ENCODE assay signal across 12 cellular contexts in the genomic region with DNA sequence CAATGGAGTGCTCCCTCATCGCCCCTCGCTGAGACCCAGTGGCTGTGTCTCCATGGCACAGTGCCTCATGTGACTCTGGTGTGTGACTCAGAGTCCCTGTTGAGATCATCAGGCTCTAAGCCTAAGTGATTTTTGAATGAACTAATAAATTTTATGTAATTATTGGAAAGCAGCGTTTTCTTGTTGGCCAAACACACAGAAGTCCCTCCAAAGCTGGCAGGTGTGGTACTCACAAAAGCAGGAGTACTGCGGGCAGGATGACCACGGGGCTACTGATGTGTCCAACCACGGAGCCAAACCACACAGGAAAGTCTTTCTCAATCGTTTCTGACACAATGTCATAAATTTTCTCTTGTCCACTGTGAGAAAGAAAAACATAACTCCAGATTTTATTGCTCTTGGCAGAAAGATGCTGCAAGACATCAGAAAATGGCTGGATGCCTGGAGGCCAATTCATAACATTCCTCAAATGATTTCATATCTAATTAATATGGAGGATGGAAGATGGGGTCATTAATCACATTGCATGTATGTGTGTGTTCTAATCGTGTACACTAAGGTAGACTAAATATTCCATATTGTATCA. TPM values are rescaled to one million over a fixed set of nuclear protein-coding genes. Genes with fewer than 3 reads are reported as not detected.
A peak's percentile ranks its signal among the peaks of the same experiment; 100 is the strongest.
DNase-seq lines count a peak whose midpoint lies in the region; ATAC-seq and TF ChIP-seq lines count a peak whose summit lies in the region.
"Had no signal": no experiment of that assay in that cellular context is flagged by ENCODE, and none has a peak within 500 bp of the region (broad histone marks: within the 10 kb centered on the region; RNA-seq: fewer than 3 reads in every experiment).

No MANE protein-coding gene starts in this region.

- H3K27ac Mint-ChIP-seq in osteocyte (ENCODE audit: unreplicated experiment): peak overlapping the region; percentile 47

- TF ChIP-seq CTCF in osteocyte (IDR thresholded peaks at IDR 0.05): no peak

- peak; percentile 4 to 17 for DNase-seq in AML-193 (lab: John Stamatoyannopoulos, UW)
- peak; percentile 48 to 66 for DNase-seq in NCI-H446 (lab: John Stamatoyannopoulos, UW)
- DNase-seq in epidermal melanocyte (ENCODE audit: insufficient read length, low spot score): peak; percentile 22
- DNase-seq in osteocyte (ENCODE audit: extremely low spot score, unreplicated experiment): peak; percentile 40
- no peak for DNase-seq in germinal center (ENCODE audit: low spot score)
- DNase-seq in SHP77 (lab: John Stamatoyannopoulos, UW): no peak
- no peak for DNase-seq in NCI-H187 (lab: John Stamatoyannopoulos, UW)
- DNase-seq: activated T-cell treated with anti-CD3 and anti-CD28 coated beads for 4 hours, DMS153, SHP77 treated with DMSO at 0.1 percent for 48 hours had no signal

- peaks cover 15% of the 10 kb centered on the region for H3K27me3 Mint-ChIP-seq in osteocyte (ENCODE audit: unreplicated experiment)

- no peak overlapping the region for H3K4me3 Mint-ChIP-seq in osteocyte (ENCODE audit: unreplicated experiment)

- H3K36me3 Mint-ChIP-seq in osteocyte (ENCODE audit: unreplicated experiment): no peaks in the 10 kb centered on the region

- H3K4me1 Mint-ChIP-seq in osteocyte (ENCODE audit: unreplicated experiment): peaks cover 23% of the 10 kb centered on the region

- ATAC-seq in GM21717 (IDR thresholded peaks at IDR 0.05; ENCODE audit: unreplicated experiment): no peak

- H3K9me3 Mint-ChIP-seq in osteocyte (ENCODE audit: unreplicated experiment): no peaks in the 10 kb centered on the region

RNA-seq across cellular contexts. Expression of gene STARD5, which starts 14.6 kb away (rescaled TPM):
- total RNA-seq in osteocyte: 1.3 and 1.7 TPM in 2 replicates

RNA-seq across cellular contexts. Expression of gene TMC3, which starts 35.5 kb away (rescaled TPM):
- total RNA-seq in osteocyte: not detected in 2 replicates
- total RNA-seq: glomerular endothelial cell had no signal

Comparison
In these comparisons a context has a peak if more than half of its experiments do, and no peak if none do; other contexts are left out.
1. DNase-seq: peak in AML-193 (2 of 2), NCI-H446 (2 of 2), epidermal melanocyte (single experiment) and osteocyte (single experiment); none in germinal center (single experiment), SHP77 (0 of 2) and NCI-H187 (0 of 2).